ENCODE assay signal across 8 cellular contexts in the genomic region with DNA sequence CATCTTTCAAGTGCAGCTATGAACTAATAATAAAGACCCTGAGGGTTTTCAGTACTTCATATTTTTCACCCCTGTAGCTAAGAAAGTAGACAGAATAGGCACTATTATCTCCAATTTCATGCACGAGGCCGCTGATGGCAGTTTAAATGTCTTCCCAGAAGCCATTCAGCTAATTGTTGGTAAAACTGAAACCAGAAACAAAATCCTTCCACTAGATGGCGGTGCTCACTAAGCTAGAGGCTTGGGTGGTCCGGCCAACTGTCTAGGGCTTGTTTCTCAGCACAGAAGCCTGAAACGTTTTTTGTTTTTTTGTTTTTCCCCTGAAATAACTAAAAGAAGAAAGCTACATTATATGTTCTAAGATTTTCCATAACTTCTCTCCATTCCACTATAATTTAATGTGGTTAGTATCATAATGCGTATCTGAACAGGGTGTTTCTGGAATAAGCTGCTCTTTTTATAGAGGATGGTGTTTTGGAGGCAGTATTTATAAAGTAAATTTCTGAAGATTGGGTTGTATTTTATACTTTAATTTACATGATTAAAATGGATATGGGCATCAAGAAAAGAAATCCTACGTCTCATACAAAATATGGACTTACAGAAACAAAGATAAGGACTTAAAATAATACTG.
A peak's percentile ranks its signal among the peaks of the same experiment; 100 is the strongest.
DNase-seq lines count a peak whose midpoint lies in the region; ATAC-seq and TF ChIP-seq lines count a peak whose summit lies in the region.

No MANE protein-coding gene starts in this region.

- H3K27ac Mint-ChIP-seq in osteocyte (ENCODE audit: unreplicated experiment) = peak overlapping the region; percentile 35

- peak overlapping the region; percentile 13 for H2AFZ ChIP-seq in HCT116 (ENCODE audit: low read depth, low read length, poor library complexity, severe bottlenecking)

- peak; percentile 74 for TF ChIP-seq RAD21 in HCT116 (IDR thresholded peaks at IDR 0.05; ENCODE audit: low read depth)

- H3K4me2 ChIP-seq in HCT116 (ENCODE audit: low read length) = no peak overlapping the region

- H3K9me3 ChIP-seq in HCT116 (ENCODE audit: control insufficient read depth in 1 of 2, insufficient read depth in 1 of 2, low read depth in 1 of 2, low read length in 2 of 2) (no peaks in the 10 kb centered on the region), gastroesophageal sphincter (no peaks in the 10 kb centered on the region)

- peak; percentile 87 for ATAC-seq in HCT116
- ATAC-seq in gastroesophageal sphincter = peak; percentile 74

- 12 to 19% methylated on average over 7 of the region's 7 CpGs for WGBS in gastroesophageal sphincter (ENCODE audit: low coverage in 1 of 2), 2 donors

- BruUV-seq in HCT116 (replicated peaks; lab: Mats Ljungman, UMichigan) = no TSS peak

- intact Hi-C loops in HCT116 (cut with micrococcal nuclease) (loop anchor here (1.0 kb wide), 2 partner anchors 1157 to 1473 kb away; no protein-coding TSS in a partner anchor), posterior vena cava (cut with DNase I) (no loop called here)

- H3K4me3 Mint-ChIP-seq in osteocyte (ENCODE audit: unreplicated experiment) = no peak overlapping the region

- H3K36me3 ChIP-seq in HCT116 (ENCODE audit: control insufficient read depth in 1 of 2, insufficient read depth in 2 of 2, low read length in 2 of 2) (no peaks in the 10 kb centered on the region), gastroesophageal sphincter (no peaks in the 10 kb centered on the region)

- H3K79me2 ChIP-seq in HCT116 (ENCODE audit: insufficient read depth, low read length) = no peaks in the 10 kb centered on the region

- no peaks in the 10 kb centered on the region for H3K9me3 Mint-ChIP-seq in osteocyte (ENCODE audit: unreplicated experiment)

- H3K9me2 ChIP-seq in HCT116 (ENCODE audit: insufficient read depth) = no peaks in the 10 kb centered on the region

- H3K27ac ChIP-seq in HCT116 (ENCODE audit: low read depth, low read length) (no peak overlapping the region), gastroesophageal sphincter (peak overlapping the region in 2 of 4 donors; percentile 4 to 11)

- no peak overlapping the region for H3K9ac ChIP-seq in HCT116 (ENCODE audit: low read length)

- no peak for TF ChIP-seq EP300 in gastroesophageal sphincter (IDR thresholded peaks at IDR 0.05)

- H3K27me3 ChIP-seq in HCT116 (ENCODE audit: insufficient read depth, low read length) = no peaks in the 10 kb centered on the region
- H3K27me3 ChIP-seq in gastroesophageal sphincter = no peaks in the 10 kb centered on the region

- H3K36me3 Mint-ChIP-seq in osteocyte (ENCODE audit: unreplicated experiment) = no peaks in the 10 kb centered on the region

- peak; percentile 77 for TF ChIP-seq CTCF in GM12865 (IDR thresholded peaks at IDR 0.05; ENCODE audit: insufficient read depth, low read depth, low read length, missing control alignments)
- peak; percentile 41 to 88 (median 69); a peak in 5 of 6 replicates for TF ChIP-seq CTCF in HCT116 (IDR thresholded peaks at IDR 0.05 in 2 of 3, conservative IDR thresholded peaks at IDR 0.05 in 1 of 3; ENCODE audit: borderline replicate concordance in 1 of 3, insufficient read depth in 1 of 3, low read depth in 2 of 3, low read length in 2 of 3)
- peak; percentile 80 to 92 (median 83) for TF ChIP-seq CTCF in gastroesophageal sphincter (IDR thresholded peaks at IDR 0.05)
- peak; percentile 93 for TF ChIP-seq CTCF in osteocyte (IDR thresholded peaks at IDR 0.05)

- H3K4me3 ChIP-seq in GM12865 (ENCODE audit: low read depth, low read length) = no peak overlapping the region
- no peak overlapping the region for H3K4me3 ChIP-seq in HCT116 (replicated peaks in 1 of 2; ENCODE audit: low read depth in 1 of 2, low read length in 2 of 2)
- H3K4me3 ChIP-seq in gastroesophageal sphincter = no peak overlapping the region

- no peak for TF ChIP-seq POLR2A in HCT116 (IDR thresholded peaks at IDR 0.05; ENCODE audit: borderline replicate concordance, extremely low read depth, insufficient read depth, insufficient read length)
- no peak for TF ChIP-seq POLR2A in gastroesophageal sphincter (IDR thresholded peaks at IDR 0.05)

- POLR2A ChIA-PET in HCT116 (lab: Charles Lee) = no interaction called here

- H4K20me1 ChIP-seq in HCT116 (ENCODE audit: insufficient read depth) = no peaks in the 10 kb centered on the region

- CTCF ChIA-PET in HCT116 (lab: Charles Lee) = interaction anchor here (0.6 to 1.5 kb wide), 11 partner anchors 11 to 1479 kb away, joined by 3 to 13 read pairs (median 5); no protein-coding TSS in a partner anchor

- H3K4me1 ChIP-seq in HCT116 (ENCODE audit: control insufficient read depth in 1 of 2, insufficient read depth in 2 of 2, low read length in 2 of 2) (0 out of 4 replicates have a peak, but pooled peaks cover 0 to 3% of the 10 kb centered on the region in 2 experiments), gastroesophageal sphincter (peaks cover 0 to 7% (median 5%) of the 10 kb centered on the region in 3 donors)

- H3K27me3 Mint-ChIP-seq in osteocyte (ENCODE audit: unreplicated experiment) = peaks cover 43% of the 10 kb centered on the region

- DNase-seq in GM12865 (ENCODE audit: low read depth) (peak; percentile 77), HCT116 (ENCODE audit: low read depth, low spot score) (peak; percentile 38), M059J (ENCODE audit: low read depth) (peak; percentile 74), RPMI7951 (ENCODE audit: low read depth) (peak; percentile 75), osteocyte (ENCODE audit: extremely low spot score, unreplicated experiment) (no peak), posterior vena cava (ENCODE audit: low spot score) (no peak)
- DNase-seq in activated gamma-delta T cell treated with anti-CD3 and anti-CD28 coated beads, Interleukin-2, amount 50 U/mL, for 16 hours (ENCODE audit: low read depth) = peak; percentile 26

- RAD21 ChIA-PET in HCT116 (lab: Charles Lee; ENCODE audit: low non-redundant PET in 1 of 2, low total read pairs in 2 of 2, uncharacterized antibody in 2 of 2, unreplicated experiment in 2 of 2) = interaction anchor here in 1 of 2 experiments (0.6 kb wide), 1 partner anchor 22 kb away, joined by 3 read pairs; no protein-coding TSS in a partner anchor

- peaks cover 13% of the 10 kb centered on the region for H3K4me1 Mint-ChIP-seq in osteocyte (ENCODE audit: unreplicated experiment)

TF ChIP-seq in HCT116, 20 proteins besides CTCF, POLR2A, EP300 and RAD21:
- TF ChIP-seq YY1 (IDR thresholded peaks at IDR 0.05; ENCODE audit: extremely low read depth, insufficient replicate concordance, low read depth, low read length) (peak; percentile 34), SP1 (IDR thresholded peaks at IDR 0.05; ENCODE audit: low read depth) (no peak)

Comparison
In these comparisons a context has a peak if more than half of its experiments do, and no peak if none do; other contexts are left out.
1. DNase-seq: peak in GM12865 (single experiment), HCT116 (single experiment), M059J (single experiment), RPMI7951 (single experiment) and activated gamma-delta T cell treated with anti-CD3 and anti-CD28 coated beads, Interleukin-2, amount 50 U/mL, for 16 hours (single experiment); none in osteocyte (single experiment) and posterior vena cava (single experiment).
2. Peak in every context shown above with its lines, with median percentiles within 50 percentile points of each other: CTCF ChIP-seq.